In genomic region chr12:28215021-28215420, GRCh38 we compare ENCODE assay signal across 9 cellular contexts.
"Had no signal": no experiment of that assay in that cellular context is flagged by ENCODE, and none has a peak within 500 bp of the region (broad histone marks: within the 10 kb centered on the region; RNA-seq: fewer than 3 reads in every experiment).

No MANE protein-coding gene starts in this region.

- H3K4me3 ChIP-seq: GM23248, GM23338, HAP-1 had no signal

- H3K4me2 ChIP-seq: GM23338 had no signal

- H3K27ac ChIP-seq: GM23248 had no signal

- H2AFZ ChIP-seq: GM23248, GM23338 had no signal

- DNase-seq: GM23248, H7, H9, HCEC 1CT, HFFc6 had no signal

- H3K36me3 ChIP-seq: HAP-1 had no signal

- H3K9ac ChIP-seq: GM23248 had no signal

- FAIRE-seq: H1 had no signal

- ATAC-seq: GM23338, HCT116 had no signal
